15 cellular contexts compared by ENCODE assay signal in the genomic region with DNA sequence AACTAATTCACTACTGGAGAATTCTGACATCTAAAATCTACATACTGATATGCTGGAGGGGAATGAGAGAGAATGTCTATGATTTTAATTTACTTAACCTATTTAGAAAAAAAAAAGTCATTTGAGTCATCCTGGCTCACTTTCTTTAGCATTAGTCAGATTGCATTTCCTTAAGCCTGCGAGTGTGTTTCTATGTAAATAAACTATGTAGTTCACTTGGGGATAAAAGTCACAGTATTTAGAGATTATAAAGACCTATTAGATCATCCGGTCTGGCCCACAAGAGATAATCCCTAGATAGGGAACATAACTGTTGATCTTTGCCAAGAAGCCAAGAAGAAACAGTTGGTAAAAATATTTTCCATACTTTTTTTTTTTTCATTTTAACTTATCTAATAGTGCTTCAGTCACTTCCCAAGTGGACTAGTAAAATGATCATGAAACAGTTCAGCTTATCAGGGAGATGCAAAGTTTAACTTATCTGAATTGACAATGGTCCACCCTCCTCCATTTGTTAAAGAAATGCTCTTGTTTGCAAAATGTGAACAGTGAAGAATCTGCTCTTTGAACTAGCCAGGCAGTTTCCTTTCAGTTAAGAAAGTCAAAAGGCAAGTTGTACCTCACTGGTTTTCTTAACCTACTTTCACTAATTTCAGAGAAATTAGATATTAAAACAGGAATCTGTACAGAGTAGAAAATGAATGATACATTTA. TPM values are rescaled to one million over a fixed set of nuclear protein-coding genes. Genes with fewer than 3 reads are reported as not detected.
A peak's percentile ranks its signal among the peaks of the same experiment; 100 is the strongest.
DNase-seq lines count a peak whose midpoint lies in the region; ATAC-seq and TF ChIP-seq lines count a peak whose summit lies in the region.
"Had no signal": no experiment of that assay in that cellular context is flagged by ENCODE, and none has a peak within 500 bp of the region (broad histone marks: within the 10 kb centered on the region; RNA-seq: fewer than 3 reads in every experiment).

No MANE protein-coding gene starts in this region.

- H3K36me3 ChIP-seq in A673 (ENCODE audit: insufficient read depth, low read length, poor library complexity, severe bottlenecking) (no peaks in the 10 kb centered on the region), left lung (no peaks in the 10 kb centered on the region)
- H3K36me3 ChIP-seq: neutrophil had no signal

- DNase-seq in A673 (ENCODE audit: low spot score) (peak; percentile 91), LoVo (ENCODE audit: low spot score) (peak; percentile 25), dedifferentiated amniotic fluid mesenchymal stem cell (ENCODE audit: extremely low spot score) (peak; percentile 91), left lung (no peak), NCI-H524 treated with DMSO at 0.1 percent for 48 hours (lab: John Stamatoyannopoulos, UW) (no peak), cerebellum (ENCODE audit: low spot score) (no peak), Kasumi-1 (lab: John Stamatoyannopoulos, UW) (no peak)
- DNase-seq: activated gamma-delta T cell treated with Interleukin-2 at 50 U/mL for 16 hours, glutamatergic neuron, NCI-H446 treated with DMSO at 0.1 percent for 48 hours, T1000 had no signal

- CTCF ChIA-PET in A673 (lab: Charles Lee), result interaction anchor here (1.0 kb wide), 1 partner anchor 29 kb away, joined by 6 read pairs; no protein-coding TSS in a partner anchor

- TF ChIP-seq CTCF in A673 (conservative IDR thresholded peaks at IDR 0.05; ENCODE audit: low read depth, low read length) (no peak), left lung (IDR thresholded peaks at IDR 0.05) (no peak)

- H3K27me3 ChIP-seq in A673 (replicated peaks; ENCODE audit: insufficient read depth, low read depth, low read length, poor library complexity) (no peaks in the 10 kb centered on the region), left lung (no peaks in the 10 kb centered on the region)
- H3K27me3 ChIP-seq: neutrophil had no signal

- intact Hi-C loops in A673 (cut with micrococcal nuclease; ENCODE audit: unreplicated experiment) (no loop called here), left lung (cut with DNase I) (no loop called here)

- H3K27ac ChIP-seq in A673 (ENCODE audit: low read depth, low read length, poor library complexity, severe bottlenecking), result peak overlapping the region; percentile 81
- no peak overlapping the region for H3K27ac ChIP-seq in left lung
- H3K27ac ChIP-seq: C4-2B, neutrophil had no signal

- ATAC-seq in left lung (peak; percentile 75), GM19023 (IDR thresholded peaks at IDR 0.05; ENCODE audit: unreplicated experiment) (no peak)
- ATAC-seq: HepG2 had no signal

- POLR2A ChIA-PET in A673 (lab: Charles Lee; ENCODE audit: low non-redundant PET), result no interaction called here

- H3K4me1 ChIP-seq in A673 (ENCODE audit: insufficient read depth, low read length, poor library complexity, severe bottlenecking), result peaks cover 55% of the 10 kb centered on the region
- peaks cover 0 to 3% of the 10 kb centered on the region in 2 donors for H3K4me1 ChIP-seq in left lung

- peak overlapping the region; percentile 16 for H3K4me3 ChIP-seq in A673 (ENCODE audit: low read depth, low read length, poor library complexity, severe bottlenecking)
- H3K4me3 ChIP-seq in left lung, result no peak overlapping the region

- H3K9me3 ChIP-seq in A673 (ENCODE audit: low read depth, low read length, poor library complexity, severe bottlenecking) (no peaks in the 10 kb centered on the region), left lung (no peaks in the 10 kb centered on the region)
- H3K9me3 ChIP-seq: neutrophil had no signal

- BruUV-seq in A673 (replicated peaks; lab: Mats Ljungman, UMichigan), result no TSS peak

RNA-seq across cellular contexts. Expression of a gene that starts 21.2 kb away (rescaled TPM):
- total RNA-seq in A673 (2021) (0.82 and 2.2 TPM in 2 replicates), left lung (under 1 TPM; 0.55 to 0.79 TPM), cerebellum (7.5 TPM)
- total RNA-seq: HepG2 had no signal

Comparison
In these comparisons a context has a peak if more than half of its experiments do, and no peak if none do; other contexts are left out.
1. DNase-seq: peak in A673 (single experiment), LoVo (single experiment) and dedifferentiated amniotic fluid mesenchymal stem cell (single experiment); none in left lung (0 of 2), NCI-H524 treated with DMSO at 0.1 percent for 48 hours (single experiment), cerebellum (single experiment) and Kasumi-1 (0 of 2).